In the genomic region with DNA sequence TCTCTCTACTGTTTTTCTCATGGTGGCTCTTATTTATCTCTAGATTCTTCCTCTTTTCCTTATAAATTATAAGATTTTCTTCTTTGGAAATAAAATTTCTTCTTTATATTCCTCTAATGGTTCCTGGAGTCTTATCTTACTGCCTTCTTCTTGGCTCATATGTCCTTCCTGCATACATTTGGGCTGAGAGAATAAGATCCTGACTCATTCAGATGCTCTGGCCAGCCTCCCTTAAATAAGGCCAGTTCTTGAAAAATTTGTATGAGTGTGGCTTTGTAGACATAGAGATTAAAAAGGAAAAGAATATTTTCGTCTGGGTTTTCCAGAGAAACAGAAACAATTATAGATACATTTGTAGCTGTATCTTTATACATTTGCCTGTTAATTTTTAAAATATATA, we compare ENCODE assay signal across 19 cellular contexts.
"Had no signal": no experiment of that assay in that cellular context is flagged by ENCODE, and none has a peak within 500 bp of the region (broad histone marks: within the 10 kb centered on the region; RNA-seq: fewer than 3 reads in every experiment).

No MANE protein-coding gene starts in this region.

- H3K4me1 ChIP-seq: gastroesophageal sphincter, heart left ventricle, neural progenitor cell, pancreas, spleen, upper lobe of right lung had no signal

- H3K27me3 ChIP-seq: cardiac muscle cell, dorsolateral prefrontal cortex, gastroesophageal sphincter, heart left ventricle, neural progenitor cell, pancreas, spleen, upper lobe of right lung had no signal

- DNase-seq: activated CD4-positive, alpha-beta T cell treated with anti-CD3 and anti-CD28 coated beads, Interleukin-2, amount 50 U/mL, for 48 hours; activated gamma-delta T cell; amniotic stem cell; dorsolateral prefrontal cortex; heart left ventricle; immature natural killer cell; left ventricle myocardium superior; mesenchymal stem cell; mucosa of descending colon; naive B cell; pancreas; spleen; stimulated activated naive B cell treated with anti-CD40 and anti-IgM and Interleukin-4, amounts not matched to agents 10 μg/mL and 1 μg/mL and 100 μg/mL, for 72 hours; T-helper 2 cell; upper lobe of right lung had no signal

- H3K9ac ChIP-seq: neural progenitor cell had no signal

- H3K36me3 ChIP-seq: cardiac muscle cell, gastroesophageal sphincter, heart left ventricle, neural progenitor cell, pancreas, spleen, upper lobe of right lung had no signal

- ATAC-seq: gastroesophageal sphincter; heart left ventricle; left ventricle myocardium superior; mucosa of descending colon; pancreas; sciatic nerve; stimulated activated naive B cell treated with anti-CD40 and anti-IgM and Interleukin-4, amounts not matched to agents 10 μg/mL and 1 μg/mL and 100 μg/mL, for 72 hours; upper lobe of right lung had no signal

- H3K27ac ChIP-seq: cardiac muscle cell, dorsolateral prefrontal cortex, gastroesophageal sphincter, heart left ventricle, neural progenitor cell, pancreas, spleen, upper lobe of right lung had no signal

- H3K4me3 ChIP-seq: cardiac muscle cell, dorsolateral prefrontal cortex, gastroesophageal sphincter, heart left ventricle, mucosa of descending colon, neural progenitor cell, pancreas, spleen, upper lobe of right lung had no signal

- H3K9me3 ChIP-seq: gastroesophageal sphincter, heart left ventricle, mucosa of descending colon, pancreas, upper lobe of right lung had no signal

- H3K4me2 ChIP-seq: neural progenitor cell had no signal

- H2AFZ ChIP-seq: neural progenitor cell had no signal
